8 cellular contexts compared by ENCODE assay signal in the genomic region with DNA sequence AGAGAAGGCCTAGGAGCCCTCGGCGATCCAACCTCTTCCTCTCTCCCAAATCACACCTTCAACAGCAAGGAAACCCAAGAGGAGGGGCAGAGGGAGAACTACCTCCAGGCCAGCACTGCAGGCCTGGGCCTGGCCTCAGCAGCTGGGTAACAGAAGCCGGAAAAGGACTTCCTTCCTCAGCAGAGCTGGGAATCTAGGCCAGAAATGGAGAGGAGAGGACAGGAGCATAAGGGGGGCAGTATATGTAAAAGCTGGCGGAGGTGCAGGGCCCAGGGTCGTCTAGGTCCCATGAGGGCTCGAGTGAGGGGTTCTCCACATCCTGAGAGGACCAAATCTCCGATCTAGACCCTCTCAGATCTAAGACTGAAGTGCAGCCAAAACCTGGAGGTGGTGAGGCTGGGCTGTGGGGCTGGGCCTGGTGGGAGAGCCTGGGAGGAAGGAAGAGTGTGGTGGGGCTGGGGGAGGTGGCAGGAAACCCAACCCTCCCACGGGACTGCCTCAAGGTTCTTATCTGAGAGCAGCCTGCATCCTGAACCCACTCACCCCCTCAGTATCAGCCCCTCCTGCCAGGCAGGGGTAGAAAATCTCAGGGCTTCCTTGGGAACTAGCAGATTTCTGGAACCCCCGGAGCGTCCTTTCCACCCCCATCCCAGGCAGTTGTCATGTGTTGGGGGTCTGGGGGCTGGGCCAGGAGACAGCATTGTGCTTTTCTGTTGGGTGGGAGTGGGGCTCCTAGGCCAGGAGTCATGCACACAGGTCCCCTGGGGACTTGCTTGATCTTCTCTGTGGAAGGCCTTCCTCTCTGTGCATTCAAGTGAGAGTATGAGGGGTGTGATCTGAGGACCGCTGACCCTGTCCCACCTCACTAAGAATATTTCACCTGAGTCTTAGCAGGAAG. TPM values are rescaled to one million over a fixed set of nuclear protein-coding genes. Genes with fewer than 3 reads are reported as not detected.
A peak's percentile ranks its signal among the peaks of the same experiment; 100 is the strongest.
DNase-seq lines count a peak whose midpoint lies in the region; ATAC-seq and TF ChIP-seq lines count a peak whose summit lies in the region.

No MANE protein-coding gene starts in this region.

- DNase-seq in SK-N-MC (ENCODE audit: low read depth, low spot score) (peak; percentile 34), NCI-H510A (lab: John Stamatoyannopoulos, UW) (no peak), NCI-H526 treated with DMSO at 0.1 percent for 48 hours (lab: John Stamatoyannopoulos, UW) (no peak), progenitor cell of endocrine pancreas (ENCODE audit: low spot score, unreplicated experiment) (no peak), HPDE6-E6E7 (ENCODE audit: extremely low spot score) (no peak)

- H3K27me3 ChIP-seq in skeletal muscle tissue (ENCODE audit: control insufficient read depth in 3 of 3, insufficient read depth in 3 of 3, low read length in 3 of 3) = no peaks in the 10 kb centered on the region

- no peaks in the 10 kb centered on the region for H3K9me3 Mint-ChIP-seq in progenitor cell of endocrine pancreas (ENCODE audit: low read depth)

- no peaks in the 10 kb centered on the region for H3K27me3 Mint-ChIP-seq in progenitor cell of endocrine pancreas

- H3K4me1 Mint-ChIP-seq in progenitor cell of endocrine pancreas (ENCODE audit: low read depth) = no peaks in the 10 kb centered on the region

- H3K9me3 ChIP-seq in SK-N-MC (ENCODE audit: low read depth, low read length) (no peaks in the 10 kb centered on the region), skeletal muscle tissue (ENCODE audit: control insufficient read depth in 3 of 3, low read length in 3 of 3) (no peaks in the 10 kb centered on the region)

- peak; percentile 45 for ATAC-seq in GM18909 (IDR thresholded peaks at IDR 0.05; ENCODE audit: poor library complexity, unreplicated experiment)

- no peak overlapping the region for H3K27ac Mint-ChIP-seq in progenitor cell of endocrine pancreas

- peaks cover 50 to 58% (median 54%) of the 10 kb centered on the region in 3 donors for H3K4me1 ChIP-seq in skeletal muscle tissue (ENCODE audit: control insufficient read depth in 3 of 3, insufficient read depth in 3 of 3, low read length in 3 of 3)

- H3K4me3 ChIP-seq in SK-N-MC (no peak overlapping the region; the same call in 1 of the 2 replicates), skeletal muscle tissue (ENCODE audit: low read length in 3 of 3) (peak overlapping the region in 1 of 3 donors; percentile 22)

- peaks cover 2% of the 10 kb centered on the region; the same call in 1 of the 2 replicates for H3K36me3 ChIP-seq in SK-N-MC (ENCODE audit: insufficient read depth, low read length)
- H3K36me3 ChIP-seq in skeletal muscle tissue (ENCODE audit: control insufficient read depth in 3 of 3, insufficient read depth in 3 of 3, low read length in 3 of 3) = peaks cover 41 to 56% (median 48%) of the 10 kb centered on the region in 3 donors

- TF ChIP-seq CTCF in progenitor cell of endocrine pancreas (IDR thresholded peaks at IDR 0.05; ENCODE audit: unreplicated experiment) = no peak

- peaks cover 19% of the 10 kb centered on the region for H3K36me3 Mint-ChIP-seq in progenitor cell of endocrine pancreas (ENCODE audit: insufficient read depth)

- no peak overlapping the region for H3K4me3 Mint-ChIP-seq in progenitor cell of endocrine pancreas (ENCODE audit: low read depth)

- peak overlapping the region; percentile 34; the same call in 1 of the 2 replicates for H3K27ac ChIP-seq in SK-N-MC
- peak overlapping the region; percentile 69 for H3K27ac ChIP-seq in cingulate gyrus (ENCODE audit: low read depth, low read length)
- H3K27ac ChIP-seq in skeletal muscle tissue (ENCODE audit: low read depth, low read length) = peak overlapping the region; percentile 66

- H3K9ac ChIP-seq in SK-N-MC (ENCODE audit: insufficient read length) = no peak overlapping the region
- peak overlapping the region in 1 of 3 donors; percentile 40 for H3K9ac ChIP-seq in skeletal muscle tissue (ENCODE audit: low read depth in 1 of 3, low read length in 3 of 3)

RNA-seq across cellular contexts. Expression of gene PIK3C2B, which starts 33.0 kb away (rescaled TPM):
- total RNA-seq in skeletal muscle tissue (31.8 TPM), progenitor cell of endocrine pancreas (62.2 and 62.7 TPM in 2 replicates)

RNA-seq across cellular contexts. Expression of gene PPP1R15B, which starts 50.0 kb away (rescaled TPM):
- total RNA-seq in skeletal muscle tissue (30.3 TPM), progenitor cell of endocrine pancreas (42.6 and 43.3 TPM in 2 replicates)

RNA-seq across cellular contexts. Expression of gene MDM4, which starts 54.6 kb away (rescaled TPM):
- total RNA-seq in skeletal muscle tissue (56.9 TPM), progenitor cell of endocrine pancreas (123 and 127 TPM in 2 replicates)
